Comparison of ENCODE assay signal across 10 cellular contexts in genomic region chr7:108003591-108003935, GRCh38. TPM values are rescaled to one million over a fixed set of nuclear protein-coding genes. Genes with fewer than 3 reads are reported as not detected.
DNase-seq lines count a peak whose midpoint lies in the region; ATAC-seq and TF ChIP-seq lines count a peak whose summit lies in the region.
"Had no signal": no experiment of that assay in that cellular context is flagged by ENCODE, and none has a peak within 500 bp of the region (broad histone marks: within the 10 kb centered on the region; RNA-seq: fewer than 3 reads in every experiment).

No MANE protein-coding gene starts in this region.

- no peak overlapping the region for H3K27ac Mint-ChIP-seq in H9
- no peak overlapping the region for H3K27ac Mint-ChIP-seq in activated naive CD8-positive, alpha-beta T cell

- H2BK12ac ChIP-seq in H9 (ENCODE audit: insufficient read length, low read depth, low read length) = no peak overlapping the region

- H3K36me3 ChIP-seq in iPS-18a (ENCODE audit: control insufficient read depth, low read depth, low read length) = no peaks in the 10 kb centered on the region
- H3K36me3 ChIP-seq in skeletal muscle satellite cell (ENCODE audit: insufficient read depth, low read length) = peaks cover 16% of the 10 kb centered on the region

- H3K4me1 Mint-ChIP-seq in H9 = peaks cover 24 to 25% of the 10 kb centered on the region in 2 experiments
- peaks cover 22% of the 10 kb centered on the region for H3K4me1 Mint-ChIP-seq in activated naive CD8-positive, alpha-beta T cell (ENCODE audit: low read depth)

- no peak overlapping the region for H2AK5ac ChIP-seq in H9 (ENCODE audit: insufficient read length, low read length)

- no peak overlapping the region for H2BK20ac ChIP-seq in H9 (ENCODE audit: low read depth, low read length, poor library complexity, severe bottlenecking)

- ATAC-seq in GM21528 (IDR thresholded peaks at IDR 0.05; ENCODE audit: low FRiP score, unreplicated experiment) (no peak), HG02623 (IDR thresholded peaks at IDR 0.05; ENCODE audit: unreplicated experiment) (no peak), GM19467 (IDR thresholded peaks at IDR 0.05; ENCODE audit: unreplicated experiment) (no peak)

- no peaks in the 10 kb centered on the region for H3K9me3 ChIP-seq in H9 (ENCODE audit: control insufficient read depth, low read depth, low read length)
- H3K9me3 ChIP-seq in iPS-18a (ENCODE audit: control insufficient read depth, low read depth, low read length) = no peaks in the 10 kb centered on the region
- no peaks in the 10 kb centered on the region for H3K9me3 ChIP-seq in skeletal muscle satellite cell (replicated peaks; ENCODE audit: low read length)

- no peaks in the 10 kb centered on the region; the same call in 1 of the 2 replicates for H3K4me1 ChIP-seq in H9 (ENCODE audit: insufficient read depth, low read length)
- H3K4me1 ChIP-seq in iPS-18a (ENCODE audit: control insufficient read depth, low read depth, low read length) = peaks cover 12% of the 10 kb centered on the region
- peaks cover 38% of the 10 kb centered on the region for H3K4me1 ChIP-seq in skeletal muscle satellite cell (ENCODE audit: control insufficient read depth, insufficient read depth, low read length)

- no peak overlapping the region for H3T11ph ChIP-seq in H9 (ENCODE audit: low read length)

- no peaks in the 10 kb centered on the region for H3K79me2 ChIP-seq in H9 (ENCODE audit: insufficient read depth, low read length)

- H3K9ac ChIP-seq in H9 (ENCODE audit: extremely low read depth, insufficient read length, low read length) (no peak overlapping the region), iPS-18a (ENCODE audit: low read length) (no peak overlapping the region), skeletal muscle satellite cell (ENCODE audit: low read depth, low read length) (peak overlapping the region; percentile 95)

- H3K36me3 Mint-ChIP-seq in H9 (ENCODE audit: insufficient read depth in 1 of 3, low read depth in 3 of 3) = peaks cover 0 to 14% (median 4%) of the 10 kb centered on the region in 3 experiments; a peak in 4 of 7 replicates
- no peaks in the 10 kb centered on the region for H3K36me3 Mint-ChIP-seq in activated naive CD8-positive, alpha-beta T cell

- H4K91ac ChIP-seq in H9 (ENCODE audit: insufficient read length, low read depth, low read length) = no peak overlapping the region

- H4K5ac ChIP-seq in H9 (ENCODE audit: insufficient read length, low read depth, low read length) = no peak overlapping the region

- no peak overlapping the region for H2AFZ ChIP-seq in H9 (ENCODE audit: low read length)

- H3K9me3 Mint-ChIP-seq in H9 = no peaks in the 10 kb centered on the region; a peak in 2 of 5 replicates
- no peaks in the 10 kb centered on the region for H3K9me3 Mint-ChIP-seq in activated naive CD8-positive, alpha-beta T cell (ENCODE audit: low read depth)

- H3K4me2 ChIP-seq in H9 (ENCODE audit: insufficient read depth, insufficient read length, low read length) (peak overlapping the region; percentile 79), skeletal muscle satellite cell (ENCODE audit: low read length) (peak overlapping the region; percentile 94)

- no peak overlapping the region for H3K23ac ChIP-seq in H9 (ENCODE audit: insufficient read length, low read depth, low read length)

- no peak overlapping the region for H2BK15ac ChIP-seq in H9 (ENCODE audit: low read depth, low read length)

- no peak overlapping the region for H3K4ac ChIP-seq in H9 (ENCODE audit: low read depth, low read length)

- no peak for DNase-seq in H9
- DNase-seq in central memory CD4-positive, alpha-beta T cell = no peak
- DNase-seq: effector CD4-positive, alpha-beta T cell; SHP77 treated with DMSO at 0.1 percent for 48 hours had no signal

- H3K27ac ChIP-seq in H9 (ENCODE audit: insufficient read length, low read depth, low read length) (no peak overlapping the region), iPS-18a (ENCODE audit: low read length) (no peak overlapping the region)

- TF ChIP-seq CTCF in H9 (conservative IDR thresholded peaks at IDR 0.05) = no peak

- peaks cover 72% of the 10 kb centered on the region for H3K27me3 Mint-ChIP-seq in H9 (ENCODE audit: low read depth)
- H3K27me3 Mint-ChIP-seq in activated naive CD8-positive, alpha-beta T cell = peaks cover 35% of the 10 kb centered on the region

- H3K18ac ChIP-seq in H9 (ENCODE audit: insufficient read length, low read depth, low read length) = no peak overlapping the region

- H2BK120ac ChIP-seq in H9 (ENCODE audit: low read depth, low read length, poor library complexity, severe bottlenecking) = no peak overlapping the region

- no CpG with 5 or more reads among the region's 15 CpGs for WGBS in H9 (ENCODE audit: extremely low coverage, insufficient read length, low lambda C conversion rate)

- H3K4me3 ChIP-seq in iPS-18a (ENCODE audit: low read length) = peak overlapping the region; percentile 59
- peak overlapping the region; percentile 88 for H3K4me3 ChIP-seq in skeletal muscle satellite cell (ENCODE audit: low read length)

- peaks cover 16% of the 10 kb centered on the region for H3K23me2 ChIP-seq in H9 (ENCODE audit: insufficient read length, low read depth, low read length, poor library complexity, severe bottlenecking)

- H3K4me3 Mint-ChIP-seq in H9 = peak overlapping the region; percentile 82 to 88
- peak overlapping the region; percentile 71 for H3K4me3 Mint-ChIP-seq in activated naive CD8-positive, alpha-beta T cell

- H4K8ac ChIP-seq in H9 (replicated peaks; ENCODE audit: insufficient read length, low read depth, low read length) = no peak overlapping the region

- H2BK5ac ChIP-seq in H9 (ENCODE audit: insufficient read length, low read length) = no peak overlapping the region

- H3K56ac ChIP-seq in H9 (ENCODE audit: insufficient read length, low read depth, low read length) = no peak overlapping the region

- H3K14ac ChIP-seq in H9 (ENCODE audit: insufficient read depth, low read length) = no peak overlapping the region

- no peaks in the 10 kb centered on the region for H3K79me1 ChIP-seq in H9 (ENCODE audit: insufficient read depth, low read depth, low read length, poor library complexity, severe bottlenecking)

- H4K20me1 ChIP-seq in H9 (ENCODE audit: control insufficient read depth, insufficient read depth, insufficient read length) = no peaks in the 10 kb centered on the region

- H3K27me3 ChIP-seq in H9 (ENCODE audit: insufficient read depth, low read length) (peaks cover 51% of the 10 kb centered on the region), iPS-18a (ENCODE audit: control insufficient read depth, insufficient read depth, low read length) (peaks cover 85% of the 10 kb centered on the region), skeletal muscle satellite cell (ENCODE audit: control insufficient read depth, insufficient read depth, low read length) (peaks cover 4% of the 10 kb centered on the region)

RNA-seq across cellular contexts. Expression of gene LAMB1, which starts 0.6 kb away (rescaled TPM):
- 75.8 and 78.9 TPM in 2 replicates for total RNA-seq in H9 (2021)
- 227 and 312 TPM in 2 replicates for total RNA-seq in skeletal muscle satellite cell (2012; rRNA removed)
